ENCODE assay signal across 19 cellular contexts in genomic region chr12:83971781-83972180, GRCh38.
"Had no signal": no experiment of that assay in that cellular context is flagged by ENCODE, and none has a peak within 500 bp of the region (broad histone marks: within the 10 kb centered on the region; RNA-seq: fewer than 3 reads in every experiment).

No MANE protein-coding gene starts in this region.

- H3K4me1 Mint-ChIP-seq: mesothelial cell of epicardium, natural killer cell, neural crest cell had no signal

- DNase-seq: cerebellar nuclear complex; dermis blood vessel endothelial cell; endodermal cell; heart right ventricle; hypothalamus; islet precursor cell; natural killer cell; ovary; sigmoid colon; small intestine; stimulated activated CD4-positive, alpha-beta T cell treated with anti-CD3 and anti-CD28 coated beads, Interleukin-12 subunit alpha, Interleukin-12 subunit beta, amount 100 ng/mL, for 4 hours; stimulated activated naive CD4-positive, alpha-beta T cell treated with Interleukin-2 at 50 U/mL for 16 hours; thyroid gland had no signal

- ATAC-seq: esophagus mucosa, heart right ventricle, left lobe of liver, natural killer cell had no signal

- H3K4me3 Mint-ChIP-seq: endodermal cell, mesothelial cell of epicardium, natural killer cell, neural crest cell, type B pancreatic cell had no signal

- H3K36me3 ChIP-seq: heart right ventricle, ovary, right atrium auricular region, sigmoid colon, thyroid gland had no signal

- H3K9me3 ChIP-seq: ovary, right atrium auricular region, sigmoid colon, thyroid gland had no signal

- H3K4me1 ChIP-seq: heart right ventricle, right atrium auricular region, sigmoid colon, thyroid gland had no signal

- H3K36me3 Mint-ChIP-seq: mesothelial cell of epicardium, natural killer cell, type B pancreatic cell had no signal

- H3K27ac ChIP-seq: heart right ventricle, ovary, right atrium auricular region, sigmoid colon, thyroid gland had no signal

- H3K9me3 Mint-ChIP-seq: neural crest cell, type B pancreatic cell had no signal

- H3K27ac Mint-ChIP-seq: endodermal cell, mesothelial cell of epicardium, natural killer cell, type B pancreatic cell had no signal

- H3K27me3 Mint-ChIP-seq: type B pancreatic cell had no signal

- H3K4me3 ChIP-seq: heart right ventricle, ovary, right atrium auricular region, sigmoid colon, thyroid gland had no signal

- H3K27me3 ChIP-seq: heart right ventricle, ovary, right atrium auricular region, sigmoid colon, thyroid gland had no signal
